22 cellular contexts compared by ENCODE assay signal in genomic region chr3:195453236-195453635, GRCh38. TPM values are rescaled to one million over a fixed set of nuclear protein-coding genes. Genes with fewer than 3 reads are reported as not detected.
DNase-seq lines count a peak whose midpoint lies in the region; ATAC-seq lines count a peak whose summit lies in the region.
"Had no signal": no experiment of that assay in that cellular context is flagged by ENCODE, and none has a peak within 500 bp of the region (broad histone marks: within the 10 kb centered on the region; RNA-seq: fewer than 3 reads in every experiment).

No MANE protein-coding gene starts in this region.

- no peak overlapping the region for H3K4me3 ChIP-seq in CD4-positive, CD25-positive, alpha-beta regulatory T cell (ENCODE audit: low read depth, low read length)
- H3K4me3 ChIP-seq: MG63 had no signal

- peak overlapping the region in 1 of 3 donors; percentile 27 for H3K27ac Mint-ChIP-seq in CD4-positive, CD25-positive, alpha-beta regulatory T cell
- H3K27ac Mint-ChIP-seq: CD4-positive, alpha-beta T cell had no signal

- H3K4me3 Mint-ChIP-seq in CD4-positive, CD25-positive, alpha-beta regulatory T cell: peak overlapping the region in 1 of 4 donors; percentile 22
- H3K4me3 Mint-ChIP-seq: CD4-positive, alpha-beta T cell had no signal

- no peaks in the 10 kb centered on the region for H3K27me3 ChIP-seq in CD4-positive, CD25-positive, alpha-beta regulatory T cell (ENCODE audit: control insufficient read depth, insufficient read depth, low read length)
- H3K27me3 ChIP-seq: BE2C, MG63 had no signal

- H3K4me1 ChIP-seq in CD4-positive, CD25-positive, alpha-beta regulatory T cell (ENCODE audit: control insufficient read depth, insufficient read depth, low read length, poor library complexity, severe bottlenecking): peaks cover 4% of the 10 kb centered on the region
- H3K4me1 ChIP-seq: BE2C had no signal

- ATAC-seq in activated CD4-positive, CD25-positive, alpha-beta regulatory T cell treated with anti-CD3 and anti-CD28 coated beads, Interleukin-2, amount 50 U/mL, for 24 hours: peak; percentile 75 to 90
- ATAC-seq in CD4-positive, CD25-positive, alpha-beta regulatory T cell (ENCODE audit: low read depth in 2 of 2): peak; percentile 28 to 50
- ATAC-seq in left colon (peak; percentile 76), HG03571 (IDR thresholded peaks at IDR 0.05; ENCODE audit: unreplicated experiment) (no peak)

- H3K27ac ChIP-seq in CD4-positive, CD25-positive, alpha-beta regulatory T cell (ENCODE audit: insufficient read depth, low read length, poor library complexity, severe bottlenecking): no peak overlapping the region

- H3K9me3 Mint-ChIP-seq in CD4-positive, CD25-positive, alpha-beta regulatory T cell: peaks cover 0 to 5% (median 2%) of the 10 kb centered on the region in 7 donors
- H3K9me3 Mint-ChIP-seq: CD4-positive, alpha-beta T cell had no signal

- DNase-seq in activated CD4-positive, CD25-positive, alpha-beta regulatory T cell (lab: John Stamatoyannopoulos, UW): no peak
- no peak for DNase-seq in CD4-positive, CD25-positive, alpha-beta regulatory T cell
- DNase-seq in NCI-H69 (lab: John Stamatoyannopoulos, UW): peak; percentile 48
- no peak for DNase-seq in left colon
- DNase-seq in hepatic stellate cell (ENCODE audit: low spot score): no peak
- DNase-seq in HuH-7.5 (ENCODE audit: low spot score): no peak
- DNase-seq: BE2C; CD4-positive, alpha-beta T cell; DMS153; GDM1; Karpas-422; MG63; NCI-H1092; NCI-H1436 treated with DMSO at 0.1 percent for 48 hours; NCI-H2029; NCI-H446; NCI-H774; OCI-M1; RPMI8226; SIG-M5 had no signal

- no peaks in the 10 kb centered on the region for H3K36me3 ChIP-seq in CD4-positive, CD25-positive, alpha-beta regulatory T cell (ENCODE audit: control insufficient read depth, insufficient read depth, low read length)
- H3K36me3 ChIP-seq: BE2C, MG63 had no signal

- H3K9me3 ChIP-seq in CD4-positive, CD25-positive, alpha-beta regulatory T cell (ENCODE audit: control insufficient read depth in 2 of 2, low read length in 2 of 2): no peaks in the 10 kb centered on the region
- H3K9me3 ChIP-seq: BE2C, MG63 had no signal

- H3K27me3 Mint-ChIP-seq in CD4-positive, CD25-positive, alpha-beta regulatory T cell: no peaks in the 10 kb centered on the region
- H3K27me3 Mint-ChIP-seq: CD4-positive, alpha-beta T cell had no signal

- intact Hi-C loops in left colon (cut with DNase I, micrococcal nuclease): no loop called here

- H3K36me3 Mint-ChIP-seq in CD4-positive, CD25-positive, alpha-beta regulatory T cell: no peaks in the 10 kb centered on the region

- peaks cover 6 to 23% (median 14%) of the 10 kb centered on the region in 4 donors for H3K4me1 Mint-ChIP-seq in CD4-positive, CD25-positive, alpha-beta regulatory T cell

RNA-seq across cellular contexts. Expression of gene ACAP2, which starts 10.4 kb away (rescaled TPM):
- total RNA-seq in CD4-positive, CD25-positive, alpha-beta regulatory T cell: 121 TPM
- polyA plus RNA-seq in CD4-positive, CD25-positive, alpha-beta regulatory T cell: 10 to 100 TPM; 36.9 to 59.2 (median 48.5) TPM
- 10 to 100 TPM; 63.5 to 67.9 TPM for total RNA-seq in left colon
